ENCODE assay signal across 10 cellular contexts in the genomic region with DNA sequence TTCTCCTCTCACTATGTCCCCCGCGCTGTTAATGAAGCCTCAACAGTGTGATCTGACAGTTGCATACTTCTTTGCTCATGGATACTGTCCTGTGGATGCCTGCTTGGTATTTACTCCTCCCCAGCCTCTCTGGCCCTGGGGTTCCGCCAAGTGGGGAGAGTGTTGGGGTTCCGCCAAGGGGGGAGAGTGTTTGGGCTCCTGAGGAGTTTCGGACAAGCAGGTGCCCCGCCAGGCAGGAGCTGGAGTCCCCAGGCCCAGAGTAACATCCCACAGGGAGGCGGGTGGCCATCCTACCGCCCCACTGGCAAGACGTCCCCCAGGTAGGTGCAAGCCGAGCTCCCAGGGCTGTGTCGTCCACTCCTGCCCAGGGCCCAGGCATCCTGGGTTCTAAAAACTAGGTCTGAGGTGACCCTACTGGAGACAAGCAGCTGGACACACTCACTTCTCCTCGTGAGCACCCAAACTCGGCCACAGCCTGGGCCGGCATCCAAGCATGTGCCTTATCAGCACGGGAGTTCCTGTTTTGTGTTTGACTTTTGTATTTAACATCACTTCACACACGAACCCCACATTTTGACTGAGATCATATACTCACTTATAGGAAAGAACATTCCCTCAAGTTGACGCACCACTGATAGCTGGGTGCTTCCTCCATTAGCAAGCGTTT. TPM values are rescaled to one million over a fixed set of nuclear protein-coding genes. Genes with fewer than 3 reads are reported as not detected.
DNase-seq lines count a peak whose midpoint lies in the region; ATAC-seq and TF ChIP-seq lines count a peak whose summit lies in the region.
"Had no signal": no experiment of that assay in that cellular context is flagged by ENCODE, and none has a peak within 500 bp of the region (broad histone marks: within the 10 kb centered on the region; RNA-seq: fewer than 3 reads in every experiment).

No MANE protein-coding gene starts in this region.

- TF ChIP-seq CTCF in activated B cell treated with CpG ODN at 0.5 μM for 24 hours (IDR thresholded peaks at IDR 0.05) (no peak), heart right ventricle (IDR thresholded peaks at IDR 0.05) (no peak), sigmoid colon (IDR thresholded peaks at IDR 0.05) (no peak)

- H3K4me3 ChIP-seq in heart right ventricle (no peak overlapping the region), sigmoid colon (no peak overlapping the region)
- no peak overlapping the region for H3K4me3 ChIP-seq in effector memory CD4-positive, alpha-beta T cell (ENCODE audit: insufficient read depth, low read depth, low read length, poor library complexity, severe bottlenecking)

- H3K27me3 ChIP-seq in heart right ventricle, result peaks cover 0 to 9% (median 0%) of the 10 kb centered on the region in 7 donors
- peaks cover 0 to 14% (median 0%) of the 10 kb centered on the region in 3 donors for H3K27me3 ChIP-seq in sigmoid colon
- no peaks in the 10 kb centered on the region for H3K27me3 ChIP-seq in effector memory CD4-positive, alpha-beta T cell (replicated peaks; ENCODE audit: control insufficient read depth, insufficient read depth, low read length, poor library complexity, severe bottlenecking)

- H3K27ac Mint-ChIP-seq in activated B cell treated with CpG ODN at 0.5 μM for 24 hours, result no peak overlapping the region
- H3K27ac Mint-ChIP-seq: naive thymus-derived CD4-positive, alpha-beta T cell had no signal

- peaks cover 42% of the 10 kb centered on the region for H3K27me3 Mint-ChIP-seq in activated B cell treated with CpG ODN at 0.5 μM for 24 hours

- no peak for ATAC-seq in activated B cell treated with CpG ODN at 0.5 μM for 24 hours (ENCODE audit: low read depth)
- ATAC-seq in heart right ventricle, result peak; percentile 67 to 82 (median 78)
- no peak for ATAC-seq in GM21825 (IDR thresholded peaks at IDR 0.05; ENCODE audit: unreplicated experiment)
- ATAC-seq: naive thymus-derived CD4-positive, alpha-beta T cell had no signal

- H3K4me1 ChIP-seq in heart right ventricle (peaks cover 17 to 98% (median 57%) of the 10 kb centered on the region in 9 donors), sigmoid colon (no peaks in the 10 kb centered on the region)
- no peaks in the 10 kb centered on the region for H3K4me1 ChIP-seq in effector memory CD4-positive, alpha-beta T cell (ENCODE audit: control insufficient read depth, insufficient read depth, low read length, poor library complexity, severe bottlenecking)

- H3K4me1 Mint-ChIP-seq in activated B cell treated with CpG ODN at 0.5 μM for 24 hours, result peaks cover 8% of the 10 kb centered on the region

- intact Hi-C loops in activated B cell treated with CpG ODN at 0.5 μM for 24 hours (cut with micrococcal nuclease), result no loop called here
- intact Hi-C loops in heart right ventricle (cut with DNase I), result loop anchor here in 2 of 10 donors (5.0 kb wide), 1 partner anchor 34 kb away; no protein-coding TSS in a partner anchor
- intact Hi-C loops in sigmoid colon (cut with DNase I), result no loop called here

- POLR2A ChIA-PET in activated B cell treated with CpG ODN at 0.5 μM for 24 hours (lab: Charles Lee), result no interaction called here

- CTCF ChIA-PET in activated B cell treated with CpG ODN at 0.5 μM for 24 hours (lab: Charles Lee), result no interaction called here

- no peak for TF ChIP-seq POLR2A in sigmoid colon (IDR thresholded peaks at IDR 0.05)

- H3K9me3 Mint-ChIP-seq in activated B cell treated with CpG ODN at 0.5 μM for 24 hours, result no peaks in the 10 kb centered on the region

- DNase-seq in HS-27A (ENCODE audit: low read depth) (peak; percentile 7), activated B cell treated with CpG ODN at 0.5 μM for 24 hours (peak; percentile 6), heart right ventricle (peak; percentile 81 to 83), sigmoid colon (peak; percentile 64), NOMO-1 (lab: John Stamatoyannopoulos, UW; ENCODE audit: unreplicated experiment in 2 of 2) (no peak)
- no peak for DNase-seq in effector memory CD4-positive, alpha-beta T cell
- DNase-seq: activated naive CD4-positive, alpha-beta T cell treated with Interleukin-2 at 50 U/mL for 16 hours; NCI-H1417 treated with DMSO at 0.1 percent for 48 hours had no signal

- no peaks in the 10 kb centered on the region for H3K36me3 Mint-ChIP-seq in activated B cell treated with CpG ODN at 0.5 μM for 24 hours (ENCODE audit: low read depth)

- 42 to 45% methylated on average over 18 of the region's 18 CpGs for WGBS in heart right ventricle, 2 donors
- WGBS in sigmoid colon, 2 donors, result 56 to 67% methylated on average over 18 of the region's 18 CpGs

- TF ChIP-seq EP300 in sigmoid colon (IDR thresholded peaks at IDR 0.05), result no peak

- no peaks in the 10 kb centered on the region for H3K36me3 ChIP-seq in heart right ventricle
- no peaks in the 10 kb centered on the region for H3K36me3 ChIP-seq in sigmoid colon
- no peaks in the 10 kb centered on the region for H3K36me3 ChIP-seq in effector memory CD4-positive, alpha-beta T cell (ENCODE audit: control insufficient read depth, insufficient read depth, low read length)

- no peak overlapping the region for H3K4me3 Mint-ChIP-seq in activated B cell treated with CpG ODN at 0.5 μM for 24 hours
- H3K4me3 Mint-ChIP-seq: naive thymus-derived CD4-positive, alpha-beta T cell had no signal

- H3K27ac ChIP-seq in heart right ventricle (peak overlapping the region; percentile 38 to 91 (median 76)), sigmoid colon (no peak overlapping the region)
- no peak overlapping the region for H3K27ac ChIP-seq in effector memory CD4-positive, alpha-beta T cell (ENCODE audit: insufficient read depth, low read length, poor library complexity, severe bottlenecking)

- H3K9me3 ChIP-seq in heart right ventricle (no peaks in the 10 kb centered on the region), sigmoid colon (no peaks in the 10 kb centered on the region)
- no peaks in the 10 kb centered on the region for H3K9me3 ChIP-seq in effector memory CD4-positive, alpha-beta T cell (ENCODE audit: control insufficient read depth, low read length)

RNA-seq across cellular contexts. Expression of a gene that starts 34.2 kb away (rescaled TPM):
- total RNA-seq in activated B cell treated with CpG ODN at 0.5 μM for 24 hours (0.17 and 0.58 TPM in 2 replicates), heart right ventricle (100 to 1,000 TPM in 6 of 10 donors, 10 to 100 TPM in 4; 70.6 to 152 (median 126) TPM), sigmoid colon (1 to 10 TPM in 3 of 4 donors, under 1 TPM in 1; 0.83 to 3.2 (median 1.9) TPM)
- polyA plus RNA-seq in heart right ventricle (100 to 1,000 TPM in 1 of 2 donors, 10 to 100 TPM in 1; 30.8 to 107 TPM), sigmoid colon (1 to 10 TPM in 1 of 3 donors, under 1 TPM in 1, not detected in 1; 0.23 to 1.2 TPM)
- polyA plus RNA-seq: naive thymus-derived CD4-positive, alpha-beta T cell had no signal

Comparison
In these comparisons a context has a peak if more than half of its experiments do, and no peak if none do; other contexts are left out.
1. DNase-seq: peak in HS-27A (single experiment), activated B cell treated with CpG ODN at 0.5 μM for 24 hours (single experiment), heart right ventricle (2 of 2) and sigmoid colon (single experiment); none in effector memory CD4-positive, alpha-beta T cell (0 of 3) and NOMO-1 (0 of 2).
2. ATAC-seq: peak in heart right ventricle (8 of 8); none in activated B cell treated with CpG ODN at 0.5 μM for 24 hours (single experiment) and GM21825 (single experiment).
3. H3K27ac ChIP-seq: peak in heart right ventricle (10 of 10); none in sigmoid colon (0 of 4) and effector memory CD4-positive, alpha-beta T cell (single experiment).
4. RNA of a gene that starts 34.2 kb away (total RNA-seq): 70.6 to 152 TPM in heart right ventricle; 0.83 to 3.2 TPM in sigmoid colon and 0.17 to 0.58 TPM in activated B cell treated with CpG ODN at 0.5 μM for 24 hours; every median in the first group is over 10 times any median in the second.